In genomic region chr17:62967111-62967449, GRCh38 we compare ENCODE assay signal across 8 cellular contexts. TPM values are rescaled to one million over a fixed set of nuclear protein-coding genes. Genes with fewer than 3 reads are reported as not detected.
DNase-seq lines count a peak whose midpoint lies in the region; ATAC-seq, FAIRE-seq and TF ChIP-seq lines count a peak whose summit lies in the region.

No MANE protein-coding gene starts in this region.

- TF ChIP-seq CTCF in cardiac muscle cell (IDR thresholded peaks at IDR 0.05; ENCODE audit: low read depth, low read length) (no peak), bronchial epithelial cell (IDR thresholded peaks at IDR 0.05; ENCODE audit: insufficient read depth, low read length, severe bottlenecking) (no peak), mesothelial cell of epicardium (IDR thresholded peaks at IDR 0.05; ENCODE audit: unreplicated experiment) (no peak), upper lobe of right lung (IDR thresholded peaks at IDR 0.05) (no peak)

- H3K27me3 Mint-ChIP-seq in mesothelial cell of epicardium (ENCODE audit: low read depth) = peaks cover 4% of the 10 kb centered on the region

- no peaks in the 10 kb centered on the region for H3K27me3 ChIP-seq in cardiac muscle cell
- no peaks in the 10 kb centered on the region for H3K27me3 ChIP-seq in bronchial epithelial cell (ENCODE audit: control insufficient read depth, insufficient read depth, low read length)
- no peaks in the 10 kb centered on the region for H3K27me3 ChIP-seq in upper lobe of right lung

- DNase-seq in cardiac muscle cell (ENCODE audit: low read depth in 1 of 2, low spot score in 1 of 2) = no peak
- DNase-seq in left cardiac atrium = no peak
- no peak for DNase-seq in bronchial epithelial cell (ENCODE audit: low read depth)
- DNase-seq in mesothelial cell of epicardium (ENCODE audit: low spot score in 2 of 2, unreplicated experiment in 2 of 2) = no peak
- DNase-seq in upper lobe of right lung = no peak

- peaks cover under 1% of the 10 kb centered on the region for H3K36me3 Mint-ChIP-seq in mesothelial cell of epicardium

- intact Hi-C loops in left cardiac atrium (cut with DNase I) (loop anchor here in 1 of 2 donors (2.0 kb wide), 1 partner anchor 262 kb away; no protein-coding TSS in a partner anchor), upper lobe of right lung (cut with DNase I) (no loop called here)

- H3K36me3 ChIP-seq in cardiac muscle cell (no peaks in the 10 kb centered on the region), bronchial epithelial cell (ENCODE audit: control insufficient read depth, insufficient read depth, low read length) (no peaks in the 10 kb centered on the region), upper lobe of right lung (no peaks in the 10 kb centered on the region)

- H3K4me3 ChIP-seq in cardiac muscle cell = peak overlapping the region; percentile 98
- peak overlapping the region; percentile 84 for H3K4me3 ChIP-seq in bronchial epithelial cell (ENCODE audit: low read depth, low read length)
- H3K4me3 ChIP-seq in upper lobe of right lung = peak overlapping the region; percentile 78

- H3K4me3 Mint-ChIP-seq in mesothelial cell of epicardium = peak overlapping the region; percentile 88

- peaks cover 26% of the 10 kb centered on the region for H3K4me1 Mint-ChIP-seq in mesothelial cell of epicardium

- ATAC-seq in left cardiac atrium (no peak), upper lobe of right lung (no peak), HG03139 (IDR thresholded peaks at IDR 0.05; ENCODE audit: unreplicated experiment) (no peak), HG03159 (IDR thresholded peaks at IDR 0.05; ENCODE audit: unreplicated experiment) (no peak), GM19397 (IDR thresholded peaks at IDR 0.05; ENCODE audit: unreplicated experiment) (no peak)

- H3K9me3 Mint-ChIP-seq in mesothelial cell of epicardium = peaks cover under 1% of the 10 kb centered on the region

- H3K4me1 ChIP-seq in cardiac muscle cell (ENCODE audit: low read depth) (peaks cover 19% of the 10 kb centered on the region), upper lobe of right lung (peaks cover 23% of the 10 kb centered on the region)

- H3K27ac ChIP-seq in cardiac muscle cell = peak overlapping the region; percentile 97
- H3K27ac ChIP-seq in upper lobe of right lung = peak overlapping the region; percentile 87

- FAIRE-seq in bronchial epithelial cell (lab: Jason Lieb, UNC) = no peak

- peak overlapping the region; percentile 7 for H3K27ac Mint-ChIP-seq in mesothelial cell of epicardium

- H3K9me3 ChIP-seq in cardiac muscle cell (ENCODE audit: low read depth) (no peaks in the 10 kb centered on the region), upper lobe of right lung (no peaks in the 10 kb centered on the region)

RNA-seq across cellular contexts. Expression of gene TANC2, which starts 1.0 kb away (rescaled TPM):
- 41.7 and 161 TPM in 2 replicates for total RNA-seq in cardiac muscle cell
- 49.1 and 123 TPM in 2 replicates for polyA plus RNA-seq in cardiac muscle cell
- total RNA-seq in left cardiac atrium = 10 to 100 TPM in 1 of 2 donors, 1 to 10 TPM in 1; 9.9 to 14.1 TPM
- 84.2 and 139 TPM in 2 replicates for total RNA-seq in bronchial epithelial cell
- total RNA-seq in mesothelial cell of epicardium = 95.2 to 98.1 TPM (median 96.8 TPM) in 3 replicates
- 114 TPM for total RNA-seq in upper lobe of right lung
